Comparison of ENCODE assay signal across 36 cellular contexts in the genomic region with DNA sequence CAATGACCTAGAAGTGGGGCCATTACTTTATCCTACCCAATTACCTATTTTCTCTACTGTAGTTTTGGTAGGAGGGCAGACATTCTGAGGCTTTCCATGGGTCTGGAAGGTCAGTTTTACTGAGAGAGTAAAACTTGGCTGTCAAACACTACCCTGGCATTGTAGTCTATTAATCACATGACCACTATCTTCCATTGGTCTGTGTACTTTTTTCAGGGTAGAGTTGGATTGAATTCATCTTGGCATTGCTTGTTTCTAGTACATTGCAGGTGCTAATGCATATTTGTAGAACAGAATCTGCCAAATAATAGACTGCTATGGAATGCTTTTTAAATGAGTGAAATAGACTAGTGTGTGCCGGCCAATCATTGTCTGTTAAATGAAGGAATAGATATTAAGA.
"Had no signal": no experiment of that assay in that cellular context is flagged by ENCODE, and none has a peak within 500 bp of the region (broad histone marks: within the 10 kb centered on the region; RNA-seq: fewer than 3 reads in every experiment).

No MANE protein-coding gene starts in this region.

- H3K9me3 ChIP-seq: MG63 had no signal

- H3K9ac ChIP-seq: KMS-11 had no signal

- DNase-seq: Karpas-422, Kasumi-1, KG1, MG63, MM.1S, MV-4-11, NCI-H1048, NCI-H1092, NCI-H1092 treated with DMSO at 0.1 percent for 48 hours, NCI-H1105, NCI-H1105 treated with DMSO at 0.1 percent for 48 hours, NCI-H1417, NCI-H1417 treated with DMSO at 0.1 percent for 48 hours, NCI-H1436, NCI-H1436 treated with DMSO at 0.1 percent for 48 hours, NCI-H146, NCI-H1694, NCI-H1694 treated with DMSO at 0.1 percent for 48 hours, NCI-H187, NCI-H187 treated with DMSO at 0.1 percent for 48 hours, NCI-H1930, NCI-H2029, NCI-H2029 treated with DMSO at 0.1 percent for 48 hours, NCI-H2081, NCI-H2081 treated with DMSO at 0.1 percent for 48 hours, NCI-H2107, NCI-H2171, NCI-H2171 treated with DMSO at 0.1 percent for 48 hours, NCI-H2227 treated with DMSO at 0.1 percent for 48 hours, NCI-H226, NCI-H345, NCI-H446, NCI-H446 treated with DMSO at 0.1 percent for 48 hours, NCI-H510A, NCI-H510A treated with DMSO at 0.1 percent for 48 hours had no signal

- H3K4me3 ChIP-seq: MG63 had no signal

- H3K36me3 ChIP-seq: MG63 had no signal

- H3K27me3 ChIP-seq: MG63 had no signal

- H3K27ac ChIP-seq: KMS-11 had no signal
